1 cellular context compared by ENCODE assay signal in the genomic region with DNA sequence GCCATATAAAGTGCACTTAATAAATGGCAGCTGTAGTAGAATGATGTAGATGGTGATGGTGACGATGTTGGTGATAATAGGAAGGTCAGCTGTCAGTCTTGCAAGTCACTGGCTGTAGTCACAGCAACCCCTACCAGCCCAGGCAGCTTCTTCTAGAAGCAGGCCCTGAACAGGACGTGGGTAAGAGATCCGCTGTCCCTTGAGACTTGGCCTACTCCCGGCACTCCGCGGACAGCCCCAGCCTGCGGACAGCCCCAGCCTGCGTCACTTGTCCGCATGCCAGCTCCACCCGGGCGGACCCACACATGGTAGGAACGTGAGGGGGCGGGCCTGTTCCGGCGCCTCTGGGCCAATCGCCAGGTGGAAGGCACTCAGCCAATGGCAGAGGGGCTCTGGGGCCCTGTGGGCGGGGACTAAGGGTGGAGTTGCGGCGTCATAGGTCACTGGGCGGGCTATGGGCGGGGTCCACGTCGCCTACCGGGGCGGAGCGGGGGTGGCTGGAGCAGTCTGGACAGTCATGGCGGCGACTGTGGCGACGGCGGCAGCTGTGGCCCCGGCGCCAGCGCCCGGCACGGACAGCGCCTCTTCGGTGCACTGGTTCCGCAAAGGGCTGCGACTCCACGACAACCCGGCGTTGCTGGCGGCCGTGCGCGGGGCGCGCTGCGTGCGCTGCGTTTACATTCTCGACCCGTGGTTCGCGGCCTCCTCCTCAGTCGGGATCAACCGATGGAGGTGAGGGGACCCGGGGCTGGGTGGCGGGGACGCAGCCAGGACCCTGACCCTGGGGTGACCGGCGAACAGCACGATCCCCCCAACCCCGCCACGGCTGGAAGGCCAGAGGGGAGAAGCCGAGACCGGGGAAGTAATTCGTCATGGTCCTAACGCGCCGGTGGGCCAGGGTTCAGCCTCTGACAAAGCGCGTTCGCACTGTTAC.
TF ChIP-seq lines count a peak whose summit lies in the region.

A gene (plus strand): TSS at position 502 of the 934 bp plus-strand sequence. CDS start 16 bp downstream, at position 518.

TF ChIP-seq in K562, 482 proteins besides CTCF, POLR2A, EP300 and RAD21 (continued from another document and continues in another):
- TF ChIP-seq THRAP3 (IDR thresholded peaks at IDR 0.05; ENCODE audit: borderline replicate concordance) (no peak), ZNF41 (CRISPR knock-in tag; conservative IDR thresholded peaks at IDR 0.05) (no peak), BRF1 (IDR thresholded peaks at IDR 0.05; ENCODE audit: borderline replicate concordance, extremely low read depth, insufficient read length) (no peak), XRCC5 (IDR thresholded peaks at IDR 0.05; ENCODE audit: low read depth, low read length) (no peak), MYC (IDR thresholded peaks at IDR 0.05; ENCODE audit: low read depth, low read length) (peak; percentile 73; the same call in 1 of the 2 replicates), MYC (CRISPR knock-in tag; IDR thresholded peaks at IDR 0.05; ENCODE audit: borderline replicate concordance, low read depth) (no peak), PCBP1 (IDR thresholded peaks at IDR 0.05; ENCODE audit: low read depth, low read length, poor library complexity, severe bottlenecking) (peak; percentile 61), ZNF583 (CRISPR knock-in tag; IDR thresholded peaks at IDR 0.05) (0 out of 2 replicates have a peak, but pooled peaks have one; percentile 59), RBBP5 (IDR thresholded peaks at IDR 0.05; ENCODE audit: borderline replicate concordance, insufficient read depth, low read length, poor library complexity, severe bottlenecking) (peak; percentile 65), NONO (IDR thresholded peaks at IDR 0.05; ENCODE audit: low read depth in 2 of 2, low read length in 1 of 2) (peak in 1 of 2 experiments; percentile 92; a peak in 2 of 4 replicates), SREBF2 (CRISPR knock-in tag; IDR thresholded peaks at IDR 0.05) (no peak), NR2C1 (IDR thresholded peaks at IDR 0.05) (peak; percentile 91), NR2C1 (tag; IDR thresholded peaks at IDR 0.05) (peak; percentile 86), BMI1 (IDR thresholded peaks at IDR 0.05; ENCODE audit: low read length) (no peak), E2F3 (CRISPR knock-in tag; IDR thresholded peaks at IDR 0.05) (no peak), HNRNPLL (IDR thresholded peaks at IDR 0.05; ENCODE audit: low read depth, low read length, poor library complexity, severe bottlenecking) (peak; percentile 85), NFE2 (IDR thresholded peaks at IDR 0.05; ENCODE audit: low read depth) (peak; percentile 45), PPARD (CRISPR knock-in tag; IDR thresholded peaks at IDR 0.05) (no peak), GATAD2B (IDR thresholded peaks at IDR 0.05; ENCODE audit: borderline replicate concordance) (no peak), TRIM24 (IDR thresholded peaks at IDR 0.05) (no peak), ZNF79 (CRISPR knock-in tag; IDR thresholded peaks at IDR 0.05; ENCODE audit: low read depth) (no peak), CTBP1 (IDR thresholded peaks at IDR 0.05; ENCODE audit: borderline replicate concordance) (peak; percentile 36; the same call in 1 of the 2 replicates), ZKSCAN3 (CRISPR knock-in tag; IDR thresholded peaks at IDR 0.05) (no peak), MXI1 (IDR thresholded peaks at IDR 0.05; ENCODE audit: low read depth, low read length) (0 out of 2 replicates have a peak, but pooled peaks have one; percentile 46), ZNF143 (CRISPR knock-in tag; IDR thresholded peaks at IDR 0.05) (no peak), ZNF23 (CRISPR knock-in tag; IDR thresholded peaks at IDR 0.05) (no peak)
- TF ChIP-seq, protein P1, sequence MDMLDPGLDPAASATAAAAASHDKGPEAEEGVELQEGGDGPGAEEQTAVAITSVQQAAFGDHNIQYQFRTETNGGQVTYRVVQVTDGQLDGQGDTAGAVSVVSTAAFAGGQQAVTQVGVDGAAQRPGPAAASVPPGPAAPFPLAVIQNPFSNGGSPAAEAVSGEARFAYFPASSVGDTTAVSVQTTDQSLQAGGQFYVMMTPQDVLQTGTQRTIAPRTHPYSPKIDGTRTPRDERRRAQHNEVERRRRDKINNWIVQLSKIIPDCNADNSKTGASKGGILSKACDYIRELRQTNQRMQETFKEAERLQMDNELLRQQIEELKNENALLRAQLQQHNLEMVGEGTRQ (CRISPR knock-in tag; IDR thresholded peaks at IDR 0.05): 0 out of 2 replicates have a peak, but pooled peaks have one; percentile 4
- TF ChIP-seq, protein P2, sequence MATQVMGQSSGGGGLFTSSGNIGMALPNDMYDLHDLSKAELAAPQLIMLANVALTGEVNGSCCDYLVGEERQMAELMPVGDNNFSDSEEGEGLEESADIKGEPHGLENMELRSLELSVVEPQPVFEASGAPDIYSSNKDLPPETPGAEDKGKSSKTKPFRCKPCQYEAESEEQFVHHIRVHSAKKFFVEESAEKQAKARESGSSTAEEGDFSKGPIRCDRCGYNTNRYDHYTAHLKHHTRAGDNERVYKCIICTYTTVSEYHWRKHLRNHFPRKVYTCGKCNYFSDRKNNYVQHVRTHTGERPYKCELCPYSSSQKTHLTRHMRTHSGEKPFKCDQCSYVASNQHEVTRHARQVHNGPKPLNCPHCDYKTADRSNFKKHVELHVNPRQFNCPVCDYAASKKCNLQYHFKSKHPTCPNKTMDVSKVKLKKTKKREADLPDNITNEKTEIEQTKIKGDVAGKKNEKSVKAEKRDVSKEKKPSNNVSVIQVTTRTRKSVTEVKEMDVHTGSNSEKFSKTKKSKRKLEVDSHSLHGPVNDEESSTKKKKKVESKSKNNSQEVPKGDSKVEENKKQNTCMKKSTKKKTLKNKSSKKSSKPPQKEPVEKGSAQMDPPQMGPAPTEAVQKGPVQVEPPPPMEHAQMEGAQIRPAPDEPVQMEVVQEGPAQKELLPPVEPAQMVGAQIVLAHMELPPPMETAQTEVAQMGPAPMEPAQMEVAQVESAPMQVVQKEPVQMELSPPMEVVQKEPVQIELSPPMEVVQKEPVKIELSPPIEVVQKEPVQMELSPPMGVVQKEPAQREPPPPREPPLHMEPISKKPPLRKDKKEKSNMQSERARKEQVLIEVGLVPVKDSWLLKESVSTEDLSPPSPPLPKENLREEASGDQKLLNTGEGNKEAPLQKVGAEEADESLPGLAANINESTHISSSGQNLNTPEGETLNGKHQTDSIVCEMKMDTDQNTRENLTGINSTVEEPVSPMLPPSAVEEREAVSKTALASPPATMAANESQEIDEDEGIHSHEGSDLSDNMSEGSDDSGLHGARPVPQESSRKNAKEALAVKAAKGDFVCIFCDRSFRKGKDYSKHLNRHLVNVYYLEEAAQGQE (CRISPR knock-in tag; IDR thresholded peaks at IDR 0.05; ENCODE audit: low read depth): 0 out of 2 replicates have a peak, but pooled peaks have one; percentile 52
- TF ChIP-seq, protein P3, sequence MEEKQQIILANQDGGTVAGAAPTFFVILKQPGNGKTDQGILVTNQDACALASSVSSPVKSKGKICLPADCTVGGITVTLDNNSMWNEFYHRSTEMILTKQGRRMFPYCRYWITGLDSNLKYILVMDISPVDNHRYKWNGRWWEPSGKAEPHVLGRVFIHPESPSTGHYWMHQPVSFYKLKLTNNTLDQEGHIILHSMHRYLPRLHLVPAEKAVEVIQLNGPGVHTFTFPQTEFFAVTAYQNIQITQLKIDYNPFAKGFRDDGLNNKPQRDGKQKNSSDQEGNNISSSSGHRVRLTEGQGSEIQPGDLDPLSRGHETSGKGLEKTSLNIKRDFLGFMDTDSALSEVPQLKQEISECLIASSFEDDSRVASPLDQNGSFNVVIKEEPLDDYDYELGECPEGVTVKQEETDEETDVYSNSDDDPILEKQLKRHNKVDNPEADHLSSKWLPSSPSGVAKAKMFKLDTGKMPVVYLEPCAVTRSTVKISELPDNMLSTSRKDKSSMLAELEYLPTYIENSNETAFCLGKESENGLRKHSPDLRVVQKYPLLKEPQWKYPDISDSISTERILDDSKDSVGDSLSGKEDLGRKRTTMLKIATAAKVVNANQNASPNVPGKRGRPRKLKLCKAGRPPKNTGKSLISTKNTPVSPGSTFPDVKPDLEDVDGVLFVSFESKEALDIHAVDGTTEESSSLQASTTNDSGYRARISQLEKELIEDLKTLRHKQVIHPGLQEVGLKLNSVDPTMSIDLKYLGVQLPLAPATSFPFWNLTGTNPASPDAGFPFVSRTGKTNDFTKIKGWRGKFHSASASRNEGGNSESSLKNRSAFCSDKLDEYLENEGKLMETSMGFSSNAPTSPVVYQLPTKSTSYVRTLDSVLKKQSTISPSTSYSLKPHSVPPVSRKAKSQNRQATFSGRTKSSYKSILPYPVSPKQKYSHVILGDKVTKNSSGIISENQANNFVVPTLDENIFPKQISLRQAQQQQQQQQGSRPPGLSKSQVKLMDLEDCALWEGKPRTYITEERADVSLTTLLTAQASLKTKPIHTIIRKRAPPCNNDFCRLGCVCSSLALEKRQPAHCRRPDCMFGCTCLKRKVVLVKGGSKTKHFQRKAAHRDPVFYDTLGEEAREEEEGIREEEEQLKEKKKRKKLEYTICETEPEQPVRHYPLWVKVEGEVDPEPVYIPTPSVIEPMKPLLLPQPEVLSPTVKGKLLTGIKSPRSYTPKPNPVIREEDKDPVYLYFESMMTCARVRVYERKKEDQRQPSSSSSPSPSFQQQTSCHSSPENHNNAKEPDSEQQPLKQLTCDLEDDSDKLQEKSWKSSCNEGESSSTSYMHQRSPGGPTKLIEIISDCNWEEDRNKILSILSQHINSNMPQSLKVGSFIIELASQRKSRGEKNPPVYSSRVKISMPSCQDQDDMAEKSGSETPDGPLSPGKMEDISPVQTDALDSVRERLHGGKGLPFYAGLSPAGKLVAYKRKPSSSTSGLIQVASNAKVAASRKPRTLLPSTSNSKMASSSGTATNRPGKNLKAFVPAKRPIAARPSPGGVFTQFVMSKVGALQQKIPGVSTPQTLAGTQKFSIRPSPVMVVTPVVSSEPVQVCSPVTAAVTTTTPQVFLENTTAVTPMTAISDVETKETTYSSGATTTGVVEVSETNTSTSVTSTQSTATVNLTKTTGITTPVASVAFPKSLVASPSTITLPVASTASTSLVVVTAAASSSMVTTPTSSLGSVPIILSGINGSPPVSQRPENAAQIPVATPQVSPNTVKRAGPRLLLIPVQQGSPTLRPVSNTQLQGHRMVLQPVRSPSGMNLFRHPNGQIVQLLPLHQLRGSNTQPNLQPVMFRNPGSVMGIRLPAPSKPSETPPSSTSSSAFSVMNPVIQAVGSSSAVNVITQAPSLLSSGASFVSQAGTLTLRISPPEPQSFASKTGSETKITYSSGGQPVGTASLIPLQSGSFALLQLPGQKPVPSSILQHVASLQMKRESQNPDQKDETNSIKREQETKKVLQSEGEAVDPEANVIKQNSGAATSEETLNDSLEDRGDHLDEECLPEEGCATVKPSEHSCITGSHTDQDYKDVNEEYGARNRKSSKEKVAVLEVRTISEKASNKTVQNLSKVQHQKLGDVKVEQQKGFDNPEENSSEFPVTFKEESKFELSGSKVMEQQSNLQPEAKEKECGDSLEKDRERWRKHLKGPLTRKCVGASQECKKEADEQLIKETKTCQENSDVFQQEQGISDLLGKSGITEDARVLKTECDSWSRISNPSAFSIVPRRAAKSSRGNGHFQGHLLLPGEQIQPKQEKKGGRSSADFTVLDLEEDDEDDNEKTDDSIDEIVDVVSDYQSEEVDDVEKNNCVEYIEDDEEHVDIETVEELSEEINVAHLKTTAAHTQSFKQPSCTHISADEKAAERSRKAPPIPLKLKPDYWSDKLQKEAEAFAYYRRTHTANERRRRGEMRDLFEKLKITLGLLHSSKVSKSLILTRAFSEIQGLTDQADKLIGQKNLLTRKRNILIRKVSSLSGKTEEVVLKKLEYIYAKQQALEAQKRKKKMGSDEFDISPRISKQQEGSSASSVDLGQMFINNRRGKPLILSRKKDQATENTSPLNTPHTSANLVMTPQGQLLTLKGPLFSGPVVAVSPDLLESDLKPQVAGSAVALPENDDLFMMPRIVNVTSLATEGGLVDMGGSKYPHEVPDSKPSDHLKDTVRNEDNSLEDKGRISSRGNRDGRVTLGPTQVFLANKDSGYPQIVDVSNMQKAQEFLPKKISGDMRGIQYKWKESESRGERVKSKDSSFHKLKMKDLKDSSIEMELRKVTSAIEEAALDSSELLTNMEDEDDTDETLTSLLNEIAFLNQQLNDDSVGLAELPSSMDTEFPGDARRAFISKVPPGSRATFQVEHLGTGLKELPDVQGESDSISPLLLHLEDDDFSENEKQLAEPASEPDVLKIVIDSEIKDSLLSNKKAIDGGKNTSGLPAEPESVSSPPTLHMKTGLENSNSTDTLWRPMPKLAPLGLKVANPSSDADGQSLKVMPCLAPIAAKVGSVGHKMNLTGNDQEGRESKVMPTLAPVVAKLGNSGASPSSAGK (IDR thresholded peaks at IDR 0.05): peak; percentile 90
- TF ChIP-seq, protein P4, sequence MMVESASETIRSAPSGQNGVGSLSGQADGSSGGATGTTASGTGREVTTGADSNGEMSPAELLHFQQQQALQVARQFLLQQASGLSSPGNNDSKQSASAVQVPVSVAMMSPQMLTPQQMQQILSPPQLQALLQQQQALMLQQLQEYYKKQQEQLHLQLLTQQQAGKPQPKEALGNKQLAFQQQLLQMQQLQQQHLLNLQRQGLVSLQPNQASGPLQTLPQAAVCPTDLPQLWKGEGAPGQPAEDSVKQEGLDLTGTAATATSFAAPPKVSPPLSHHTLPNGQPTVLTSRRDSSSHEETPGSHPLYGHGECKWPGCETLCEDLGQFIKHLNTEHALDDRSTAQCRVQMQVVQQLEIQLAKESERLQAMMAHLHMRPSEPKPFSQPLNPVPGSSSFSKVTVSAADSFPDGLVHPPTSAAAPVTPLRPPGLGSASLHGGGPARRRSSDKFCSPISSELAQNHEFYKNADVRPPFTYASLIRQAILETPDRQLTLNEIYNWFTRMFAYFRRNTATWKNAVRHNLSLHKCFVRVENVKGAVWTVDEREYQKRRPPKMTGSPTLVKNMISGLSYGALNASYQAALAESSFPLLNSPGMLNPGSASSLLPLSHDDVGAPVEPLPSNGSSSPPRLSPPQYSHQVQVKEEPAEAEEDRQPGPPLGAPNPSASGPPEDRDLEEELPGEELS (CRISPR knock-in tag; IDR thresholded peaks at IDR 0.05; ENCODE audit: borderline replicate concordance): peak; percentile 93
- TF ChIP-seq, protein P5, sequence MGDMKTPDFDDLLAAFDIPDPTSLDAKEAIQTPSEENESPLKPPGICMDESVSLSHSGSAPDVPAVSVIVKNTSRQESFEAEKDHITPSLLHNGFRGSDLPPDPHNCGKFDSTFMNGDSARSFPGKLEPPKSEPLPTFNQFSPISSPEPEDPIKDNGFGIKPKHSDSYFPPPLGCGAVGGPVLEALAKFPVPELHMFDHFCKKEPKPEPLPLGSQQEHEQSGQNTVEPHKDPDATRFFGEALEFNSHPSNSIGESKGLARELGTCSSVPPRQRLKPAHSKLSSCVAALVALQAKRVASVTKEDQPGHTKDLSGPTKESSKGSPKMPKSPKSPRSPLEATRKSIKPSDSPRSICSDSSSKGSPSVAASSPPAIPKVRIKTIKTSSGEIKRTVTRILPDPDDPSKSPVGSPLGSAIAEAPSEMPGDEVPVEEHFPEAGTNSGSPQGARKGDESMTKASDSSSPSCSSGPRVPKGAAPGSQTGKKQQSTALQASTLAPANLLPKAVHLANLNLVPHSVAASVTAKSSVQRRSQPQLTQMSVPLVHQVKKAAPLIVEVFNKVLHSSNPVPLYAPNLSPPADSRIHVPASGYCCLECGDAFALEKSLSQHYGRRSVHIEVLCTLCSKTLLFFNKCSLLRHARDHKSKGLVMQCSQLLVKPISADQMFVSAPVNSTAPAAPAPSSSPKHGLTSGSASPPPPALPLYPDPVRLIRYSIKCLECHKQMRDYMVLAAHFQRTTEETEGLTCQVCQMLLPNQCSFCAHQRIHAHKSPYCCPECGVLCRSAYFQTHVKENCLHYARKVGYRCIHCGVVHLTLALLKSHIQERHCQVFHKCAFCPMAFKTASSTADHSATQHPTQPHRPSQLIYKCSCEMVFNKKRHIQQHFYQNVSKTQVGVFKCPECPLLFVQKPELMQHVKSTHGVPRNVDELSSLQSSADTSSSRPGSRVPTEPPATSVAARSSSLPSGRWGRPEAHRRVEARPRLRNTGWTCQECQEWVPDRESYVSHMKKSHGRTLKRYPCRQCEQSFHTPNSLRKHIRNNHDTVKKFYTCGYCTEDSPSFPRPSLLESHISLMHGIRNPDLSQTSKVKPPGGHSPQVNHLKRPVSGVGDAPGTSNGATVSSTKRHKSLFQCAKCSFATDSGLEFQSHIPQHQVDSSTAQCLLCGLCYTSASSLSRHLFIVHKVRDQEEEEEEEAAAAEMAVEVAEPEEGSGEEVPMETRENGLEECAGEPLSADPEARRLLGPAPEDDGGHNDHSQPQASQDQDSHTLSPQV (IDR thresholded peaks at IDR 0.05): peak; percentile 59; the same call in 1 of the 2 replicates
